ENCODE assay signal across 8 cellular contexts in genomic region chr2:211157856-211158463, GRCh38.
A peak's percentile ranks its signal among the peaks of the same experiment; 100 is the strongest.
DNase-seq lines count a peak whose midpoint lies in the region; ATAC-seq and TF ChIP-seq lines count a peak whose summit lies in the region.

No MANE protein-coding gene starts in this region.

- DNase-seq in AG09309 (ENCODE audit: low read depth): peak; percentile 7
- DNase-seq in NCI-H2227 treated with DMSO at 0.1 percent for 48 hours (lab: John Stamatoyannopoulos, UW): peak; percentile 90
- peak; percentile 45 for DNase-seq in activated CD4-positive, CD25-positive, alpha-beta regulatory T cell treated with anti-CD3 and anti-CD28 coated beads, Interleukin-2, amount 50 U/mL, for 16 hours (ENCODE audit: low read depth, low spot score)
- peak; percentile 83 for DNase-seq in cerebellar cortex (ENCODE audit: low spot score)
- DNase-seq in left lung: peak in 1 of 2 donors; percentile 52
- peak; percentile 32 to 67 (median 41) for DNase-seq in stimulated activated CD4-positive, alpha-beta T cell treated with anti-CD3 and anti-CD28 coated beads, TNF-alpha, amount 100 ng/mL, for 24 hours (ENCODE audit: low read depth in 3 of 3)

- no peaks in the 10 kb centered on the region for H3K4me1 ChIP-seq in left lung

- H3K4me3 ChIP-seq in AG09309 (ENCODE audit: control insufficient read depth, low read depth, low read length) (no peak overlapping the region), left lung (no peak overlapping the region)

- no peaks in the 10 kb centered on the region for H3K36me3 ChIP-seq in left lung

- no peaks in the 10 kb centered on the region for H3K9me3 ChIP-seq in left lung

- H3K27ac ChIP-seq in left lung: no peak overlapping the region

- peak; percentile 74 for TF ChIP-seq CTCF in AG09309 (IDR thresholded peaks at IDR 0.05; ENCODE audit: control insufficient read depth, insufficient read depth, low read depth, low read length, missing control alignments)
- peak; percentile 69 to 87 for TF ChIP-seq CTCF in left lung (IDR thresholded peaks at IDR 0.05)

- intact Hi-C loops in left lung (cut with DNase I): no loop called here

- H3K27me3 ChIP-seq in left lung: no peaks in the 10 kb centered on the region

- ATAC-seq in GM18870 (IDR thresholded peaks at IDR 0.05; ENCODE audit: unreplicated experiment) (peak; percentile 99), HG03095 (IDR thresholded peaks at IDR 0.05; ENCODE audit: unreplicated experiment) (peak; percentile 98), left lung (peak; percentile 88)
